33 cellular contexts compared by ENCODE assay signal in the genomic region with DNA sequence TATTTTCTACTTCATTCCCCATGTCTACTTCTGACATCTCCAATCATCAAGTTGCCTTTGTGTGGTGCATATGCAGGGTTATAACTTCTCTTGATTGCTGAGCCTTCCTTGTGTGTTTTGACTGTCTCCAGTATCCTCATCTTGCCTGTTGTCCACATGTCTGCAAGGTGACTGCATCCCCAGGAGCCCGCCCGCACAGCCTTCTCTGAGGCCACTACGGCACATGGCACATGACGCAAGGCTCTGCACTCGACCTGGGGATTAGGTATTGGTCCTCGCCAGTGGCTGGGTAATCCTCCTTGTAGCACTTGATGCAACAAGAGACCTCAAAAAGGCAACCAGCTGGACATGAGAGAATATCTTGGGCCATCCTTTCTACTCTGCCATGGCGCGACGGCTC.
"Had no signal": no experiment of that assay in that cellular context is flagged by ENCODE, and none has a peak within 500 bp of the region (broad histone marks: within the 10 kb centered on the region; RNA-seq: fewer than 3 reads in every experiment).

No MANE protein-coding gene starts in this region.

- H3K4me3 Mint-ChIP-seq: activated CD4-positive, alpha-beta memory T cell treated with anti-CD3 and anti-CD28 coated beads for 36 hours; activated naive CD4-positive, alpha-beta T cell treated with anti-CD3 and anti-CD28 coated beads for 36 hours; activated T-cell treated with anti-CD3 and anti-CD28 coated beads, Interleukin-2, amount 50 U/mL, for 4 hours; activated T-helper 1 cell treated with anti-CD3 and anti-CD28 coated beads, Interleukin-12 subunit alpha, Interleukin-12 subunit beta, Interleukin-2, Interleukin-4 antibody, amounts not matched to agents 30 ng/mL and 10 ng/mL and 1 ng/mL, durations not matched to agents 14 hours and 24 hours and 36 hours had no signal

- H3K27ac Mint-ChIP-seq: activated CD4-positive, alpha-beta memory T cell treated with anti-CD3 and anti-CD28 coated beads for 36 hours; activated naive CD4-positive, alpha-beta T cell treated with anti-CD3 and anti-CD28 coated beads for 36 hours; activated naive CD4-positive, alpha-beta T cell treated with anti-CD3 and anti-CD28 coated beads, Interleukin-2, amount 50 U/mL, for 72 hours; activated T-helper 1 cell treated with anti-CD3 and anti-CD28 coated beads, Interleukin-12 subunit alpha, Interleukin-12 subunit beta, Interleukin-2, Interleukin-4 antibody, amounts not matched to agents 30 ng/mL and 10 ng/mL and 1 ng/mL, durations not matched to agents 14 hours and 24 hours and 36 hours had no signal

- H3K36me3 Mint-ChIP-seq: activated CD4-positive, alpha-beta memory T cell treated with anti-CD3 and anti-CD28 coated beads for 36 hours; activated naive CD4-positive, alpha-beta T cell treated with anti-CD3 and anti-CD28 coated beads, Interleukin-2, amount 50 U/mL, for 72 hours had no signal

- H3K9me3 Mint-ChIP-seq: activated CD4-positive, alpha-beta memory T cell treated with anti-CD3 and anti-CD28 coated beads for 36 hours; activated naive CD4-positive, alpha-beta T cell treated with anti-CD3 and anti-CD28 coated beads for 36 hours; activated naive CD4-positive, alpha-beta T cell treated with anti-CD3 and anti-CD28 coated beads, Interleukin-2, amount 50 U/mL, for 72 hours; activated T-cell treated with anti-CD3 and anti-CD28 coated beads, Interleukin-2, amount 50 U/mL, for 4 hours; activated T-helper 1 cell treated with anti-CD3 and anti-CD28 coated beads, Interleukin-12 subunit alpha, Interleukin-12 subunit beta, Interleukin-2, Interleukin-4 antibody, amounts not matched to agents 30 ng/mL and 10 ng/mL and 1 ng/mL, durations not matched to agents 14 hours and 24 hours and 36 hours had no signal

- DNase-seq: activated CD4-positive, alpha-beta memory T cell treated with anti-CD3 and anti-CD28 coated beads for 36 hours; activated CD4-positive, alpha-beta T cell treated with anti-CD3 and anti-CD28 coated beads for 4 hours; activated CD4-positive, alpha-beta T cell treated with anti-CD3 and anti-CD28 coated beads, Interleukin-2, amount 50 U/mL, for 1 hour; activated CD4-positive, CD25-positive, alpha-beta regulatory T cell treated with anti-CD3 and anti-CD28 coated beads, Interleukin-2, amount 50 U/mL, for 72 hours; activated CD8-positive, alpha-beta memory T cell treated with anti-CD3 and anti-CD28 coated beads, Interleukin-2, amount 50 U/mL, for 4 hours; activated gamma-delta T cell treated with Interleukin-2 at 50 U/mL for 16 hours; activated naive CD4-positive, alpha-beta T cell treated with anti-CD3 and anti-CD28 coated beads for 36 hours; activated T-cell treated with anti-CD3 and anti-CD28 coated beads for 4 hours; activated T-cell treated with anti-CD3 and anti-CD28 coated beads, Interleukin-2, amount 50 U/mL, for 4 hours; adrenal gland; body of pancreas; caudate nucleus; IMR-90; Karpas-422; KBM-7; NCI-H1105; NCI-H1417 treated with DMSO at 0.1 percent for 48 hours; NCI-H187 treated with DMSO at 0.1 percent for 48 hours; NCI-H2081; NCI-H2171 treated with DMSO at 0.1 percent for 48 hours; NCI-H2227 treated with DMSO at 0.1 percent for 48 hours; NCI-H446; NCI-H510A treated with DMSO at 0.1 percent for 48 hours; NCI-H526 treated with DMSO at 0.1 percent for 48 hours; NK-92 treated with Interleukin-12 subunit alpha and Interleukin-12 subunit beta, amount 100 ng/mL, for 24 hours; PC-3; Peyer's patch; RPMI8226; SIG-M5; SW 1271; T1000 had no signal

- ATAC-seq: activated naive CD4-positive, alpha-beta T cell treated with anti-CD3 and anti-CD28 coated beads, Interleukin-2, amount 50 U/mL, for 72 hours; activated T-cell treated with anti-CD3 and anti-CD28 coated beads, Interleukin-2, amount 50 U/mL, for 4 hours; body of pancreas; PC-3 had no signal
